ENCODE assay signal across 20 cellular contexts in the genomic region with DNA sequence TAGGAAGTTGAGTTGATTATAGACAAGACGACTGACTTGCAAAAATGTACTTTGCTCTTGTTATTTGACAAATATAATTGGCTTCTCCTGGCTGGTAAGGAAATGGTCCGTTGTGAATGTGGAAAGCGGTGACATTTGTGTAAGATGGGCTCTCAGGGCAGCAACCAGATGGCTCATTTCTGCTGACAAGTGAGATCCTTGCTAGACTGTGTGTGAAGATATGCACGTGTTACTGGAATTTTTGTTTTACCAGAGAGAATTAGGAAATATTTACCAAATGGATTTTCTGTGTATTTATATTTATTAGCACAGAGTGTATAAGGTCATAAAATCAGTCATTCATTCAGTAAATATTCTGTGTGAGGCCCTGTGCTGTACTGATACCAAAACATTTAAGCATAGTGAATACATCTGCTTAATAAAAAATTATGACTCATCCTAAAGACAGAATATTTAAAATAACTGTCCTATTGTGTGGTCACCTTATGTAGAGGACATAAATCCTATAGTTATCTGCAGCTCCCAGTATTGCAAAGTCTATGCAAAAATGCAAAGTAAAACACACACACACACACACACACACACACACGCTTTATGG.
A peak's percentile ranks its signal among the peaks of the same experiment; 100 is the strongest.
DNase-seq lines count a peak whose midpoint lies in the region; ATAC-seq and TF ChIP-seq lines count a peak whose summit lies in the region.
"Had no signal": no experiment of that assay in that cellular context is flagged by ENCODE, and none has a peak within 500 bp of the region (broad histone marks: within the 10 kb centered on the region; RNA-seq: fewer than 3 reads in every experiment).

No MANE protein-coding gene starts in this region.

- H3K9ac ChIP-seq in SK-N-SH (no peak overlapping the region), PC-3 (ENCODE audit: low read length) (no peak overlapping the region; the same call in 1 of the 2 replicates)

- H3K27ac ChIP-seq in SK-N-SH (ENCODE audit: low read depth in 2 of 2, low read length in 1 of 2) (no peak overlapping the region), PC-3 (ENCODE audit: low read length) (peak overlapping the region; percentile 72), sigmoid colon (peak overlapping the region in 3 of 4 donors; percentile 11 to 66 (median 59))
- H3K27ac ChIP-seq: ascending aorta had no signal

- H2AFZ ChIP-seq in SK-N-SH (ENCODE audit: low read depth) (no peak overlapping the region), PC-3 (ENCODE audit: low read length) (no peak overlapping the region)

- intact Hi-C loops in PC-3 (cut with micrococcal nuclease) = no loop called here
- intact Hi-C loops in sigmoid colon (cut with DNase I) = no loop called here

- POLR2A ChIA-PET in SK-N-SH (lab: Yijun Ruan, JAX) = no interaction called here
- POLR2A ChIA-PET in PC-3 (lab: Charles Lee; ENCODE audit: unreplicated experiment) = interaction anchor here (0.7 kb wide), 1 partner anchor 11 kb away, joined by 8 read pairs; no protein-coding TSS in a partner anchor

- H3K27me3 Mint-ChIP-seq in glutamatergic neuron (ENCODE audit: unreplicated experiment) = peaks cover under 1% of the 10 kb centered on the region
- no peaks in the 10 kb centered on the region for H3K27me3 Mint-ChIP-seq in activated T-cell treated with anti-CD3 and anti-CD28 coated beads, Interleukin-2, amount 50 U/mL, for 24 hours
- H3K27me3 Mint-ChIP-seq: CD4-positive, alpha-beta T cell had no signal

- ATAC-seq in SK-N-SH treated with all-trans-retinoic acid at 6 μM for 48 hours = peak; percentile 78
- ATAC-seq in PC-3 = peak; percentile 90
- ATAC-seq in stimulated activated naive CD8-positive, alpha-beta T cell treated with anti-CD3 and anti-CD28 coated beads, Interleukin-15, Interleukin-2, amounts not matched to agents 100 U/mL and 50 U/mL, for 24 hours = no peak
- ATAC-seq: natural killer cell, Panc1 had no signal

- WGBS in SK-N-SH (ENCODE audit: low lambda C conversion rate) = 37% methylated on average over 5 of the region's 5 CpGs
- 46 to 49% methylated on average over 5 of the region's 5 CpGs for WGBS in sigmoid colon, 2 donors

- H3K9me2 ChIP-seq in SK-N-SH (no peaks in the 10 kb centered on the region), PC-3 (replicated peaks; ENCODE audit: low read length) (no peaks in the 10 kb centered on the region)

- DNase-seq in SK-N-SH = no peak
- peak; percentile 68 for DNase-seq in PC-3
- no peak for DNase-seq in glutamatergic neuron
- DNase-seq in sigmoid colon = no peak
- DNase-seq in activated T-cell treated with anti-CD3 and anti-CD28 coated beads, Interleukin-2, amount 50 U/mL, for 24 hours = no peak
- no peak for DNase-seq in stimulated activated naive CD8-positive, alpha-beta T cell treated with anti-CD3 and anti-CD28 coated beads, Interleukin-15, Interleukin-2, amounts not matched to agents 100 U/mL and 50 U/mL, for 24 hours
- DNase-seq in activated CD8-positive, alpha-beta memory T cell treated with anti-CD3 and anti-CD28 coated beads for 24 hours = no peak
- DNase-seq: activated CD4-positive, CD25-positive, alpha-beta regulatory T cell; activated naive CD4-positive, alpha-beta T cell; CD4-positive, alpha-beta T cell; DND-41; esophagus squamous epithelium; natural killer cell; NCI-H1436 treated with DMSO at 0.1 percent for 48 hours; stimulated activated CD4-positive, alpha-beta T cell treated with anti-CD3 and anti-CD28 coated beads, Interleukin-4, amount 100 ng/mL, for 4 hours; trophoblast cell had no signal

- H3K36me3 Mint-ChIP-seq in glutamatergic neuron (ENCODE audit: unreplicated experiment) = no peaks in the 10 kb centered on the region
- no peaks in the 10 kb centered on the region for H3K36me3 Mint-ChIP-seq in activated T-cell treated with anti-CD3 and anti-CD28 coated beads, Interleukin-2, amount 50 U/mL, for 24 hours (ENCODE audit: low read depth)
- H3K36me3 Mint-ChIP-seq: natural killer cell had no signal

- H3K4me3 Mint-ChIP-seq in glutamatergic neuron (ENCODE audit: unreplicated experiment) = no peak overlapping the region
- no peak overlapping the region for H3K4me3 Mint-ChIP-seq in activated T-cell treated with anti-CD3 and anti-CD28 coated beads, Interleukin-2, amount 50 U/mL, for 24 hours
- H3K4me3 Mint-ChIP-seq: CD4-positive, alpha-beta T cell; natural killer cell had no signal

- CTCF ChIA-PET in SK-N-SH (lab: Yijun Ruan, JAX) (interaction anchor here (2.3 kb wide), 1 partner anchor 16 kb away, joined by 13 read pairs; no protein-coding TSS in a partner anchor), PC-3 (lab: Charles Lee) (interaction anchor here (0.6 to 1.3 kb wide), 2 partner anchors 75 to 218 kb away, joined by 3 to 10 read pairs; no protein-coding TSS in a partner anchor)

- no peaks in the 10 kb centered on the region for H3K79me2 ChIP-seq in SK-N-SH (ENCODE audit: insufficient read depth)
- no peaks in the 10 kb centered on the region for H3K79me2 ChIP-seq in PC-3 (ENCODE audit: low read length)

- no peak for TF ChIP-seq CTCF in SK-N-SH (IDR thresholded peaks at IDR 0.05)
- TF ChIP-seq CTCF in PC-3 (conservative IDR thresholded peaks at IDR 0.05; ENCODE audit: low read depth, low read length) = no peak
- TF ChIP-seq CTCF in glutamatergic neuron (IDR thresholded peaks at IDR 0.05; ENCODE audit: partially characterized antibody, unreplicated experiment) = no peak
- TF ChIP-seq CTCF in sigmoid colon (IDR thresholded peaks at IDR 0.05) = no peak

- peaks cover 32% of the 10 kb centered on the region for H3K4me1 Mint-ChIP-seq in glutamatergic neuron (ENCODE audit: low read depth, unreplicated experiment)
- peaks cover 17% of the 10 kb centered on the region for H3K4me1 Mint-ChIP-seq in activated T-cell treated with anti-CD3 and anti-CD28 coated beads, Interleukin-2, amount 50 U/mL, for 24 hours (ENCODE audit: low read depth)

- H3F3A ChIP-seq in SK-N-SH (replicated peaks; ENCODE audit: insufficient read depth) (no peaks in the 10 kb centered on the region), PC-3 (ENCODE audit: low read length, unreplicated experiment) (no peaks in the 10 kb centered on the region)

- peaks cover 0 to 14% of the 10 kb centered on the region in 2 experiments; a peak in 3 of 4 replicates for H3K4me1 ChIP-seq in SK-N-SH (ENCODE audit: control insufficient read depth in 1 of 2, insufficient read depth in 2 of 2, low read depth in 1 of 2, low read length in 1 of 2)
- H3K4me1 ChIP-seq in PC-3 (ENCODE audit: insufficient read depth, low read length) = peaks cover 42% of the 10 kb centered on the region
- peaks cover 0 to 26% (median 19%) of the 10 kb centered on the region in 4 donors for H3K4me1 ChIP-seq in sigmoid colon
- H3K4me1 ChIP-seq: ascending aorta had no signal

- TF ChIP-seq EP300 in SK-N-SH (IDR thresholded peaks at IDR 0.05; ENCODE audit: borderline replicate concordance in 1 of 2, low read depth in 1 of 2, low read length in 1 of 2) (no peak), sigmoid colon (IDR thresholded peaks at IDR 0.05) (no peak)

- TF ChIP-seq POLR2A in sigmoid colon (IDR thresholded peaks at IDR 0.05) = no peak

- no peaks in the 10 kb centered on the region; the same call in 1 of the 2 replicates for H3K27me3 ChIP-seq in SK-N-SH (ENCODE audit: insufficient read depth)
- H3K27me3 ChIP-seq in PC-3 (ENCODE audit: low read length) = no peaks in the 10 kb centered on the region
- H3K27me3 ChIP-seq in sigmoid colon = no peaks in the 10 kb centered on the region
- H3K27me3 ChIP-seq: ascending aorta, dorsolateral prefrontal cortex, esophagus squamous epithelium had no signal

- no peak overlapping the region for H3K4me2 ChIP-seq in SK-N-SH
- H3K4me2 ChIP-seq in PC-3 (ENCODE audit: low read length) = peak overlapping the region; percentile 70

- no peak overlapping the region for H3K4me3 ChIP-seq in SK-N-SH (ENCODE audit: low read depth in 2 of 2, low read length in 1 of 2)
- no peak overlapping the region for H3K4me3 ChIP-seq in PC-3 (ENCODE audit: low read length)
- H3K4me3 ChIP-seq in sigmoid colon = no peak overlapping the region
- H3K4me3 ChIP-seq: ascending aorta, esophagus squamous epithelium had no signal

- no peak for TF ChIP-seq RAD21 in SK-N-SH (IDR thresholded peaks at IDR 0.05; ENCODE audit: low read length)

- BruUV-seq in PC-3 (replicated peaks; lab: Mats Ljungman, UMichigan) = no TSS peak

- H3K9me3 Mint-ChIP-seq in glutamatergic neuron (ENCODE audit: unreplicated experiment) = peaks cover 3% of the 10 kb centered on the region
- no peaks in the 10 kb centered on the region for H3K9me3 Mint-ChIP-seq in activated T-cell treated with anti-CD3 and anti-CD28 coated beads, Interleukin-2, amount 50 U/mL, for 24 hours
- H3K9me3 Mint-ChIP-seq: CD4-positive, alpha-beta T cell; natural killer cell had no signal

- H3K9me3 ChIP-seq in SK-N-SH = no peaks in the 10 kb centered on the region
- no peaks in the 10 kb centered on the region for H3K9me3 ChIP-seq in PC-3 (ENCODE audit: low read length)
- H3K9me3 ChIP-seq in sigmoid colon = no peaks in the 10 kb centered on the region
- H3K9me3 ChIP-seq: ascending aorta, esophagus squamous epithelium had no signal

- peak overlapping the region; percentile 36 for H3K27ac Mint-ChIP-seq in glutamatergic neuron (ENCODE audit: unreplicated experiment)
- H3K27ac Mint-ChIP-seq in activated T-cell treated with anti-CD3 and anti-CD28 coated beads, Interleukin-2, amount 50 U/mL, for 24 hours = no peak overlapping the region
- H3K27ac Mint-ChIP-seq: CD4-positive, alpha-beta T cell; natural killer cell had no signal

- no peaks in the 10 kb centered on the region for H4K20me1 ChIP-seq in SK-N-SH (ENCODE audit: insufficient read depth)
- no peaks in the 10 kb centered on the region for H4K20me1 ChIP-seq in PC-3 (ENCODE audit: low read length)

- H3K36me3 ChIP-seq in SK-N-SH (replicated peaks in 1 of 2; ENCODE audit: control insufficient read depth in 1 of 2, insufficient read depth in 2 of 2, low read length in 1 of 2) (no peaks in the 10 kb centered on the region), PC-3 (ENCODE audit: low read depth, low read length) (no peaks in the 10 kb centered on the region), sigmoid colon (no peaks in the 10 kb centered on the region)
- H3K36me3 ChIP-seq: ascending aorta, esophagus squamous epithelium had no signal

TF ChIP-seq in SK-N-SH, 30 proteins besides CTCF, POLR2A, EP300 and RAD21 (continues in another document):
- TF ChIP-seq, protein P1, sequence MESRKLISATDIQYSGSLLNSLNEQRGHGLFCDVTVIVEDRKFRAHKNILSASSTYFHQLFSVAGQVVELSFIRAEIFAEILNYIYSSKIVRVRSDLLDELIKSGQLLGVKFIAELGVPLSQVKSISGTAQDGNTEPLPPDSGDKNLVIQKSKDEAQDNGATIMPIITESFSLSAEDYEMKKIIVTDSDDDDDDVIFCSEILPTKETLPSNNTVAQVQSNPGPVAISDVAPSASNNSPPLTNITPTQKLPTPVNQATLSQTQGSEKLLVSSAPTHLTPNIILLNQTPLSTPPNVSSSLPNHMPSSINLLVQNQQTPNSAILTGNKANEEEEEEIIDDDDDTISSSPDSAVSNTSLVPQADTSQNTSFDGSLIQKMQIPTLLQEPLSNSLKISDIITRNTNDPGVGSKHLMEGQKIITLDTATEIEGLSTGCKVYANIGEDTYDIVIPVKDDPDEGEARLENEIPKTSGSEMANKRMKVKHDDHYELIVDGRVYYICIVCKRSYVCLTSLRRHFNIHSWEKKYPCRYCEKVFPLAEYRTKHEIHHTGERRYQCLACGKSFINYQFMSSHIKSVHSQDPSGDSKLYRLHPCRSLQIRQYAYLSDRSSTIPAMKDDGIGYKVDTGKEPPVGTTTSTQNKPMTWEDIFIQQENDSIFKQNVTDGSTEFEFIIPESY (IDR thresholded peaks at IDR 0.05; ENCODE audit: borderline replicate concordance, low read depth) = no peak
- no peak for TF ChIP-seq RCOR1 (IDR thresholded peaks at IDR 0.05; ENCODE audit: low read length)

Comparison
In these comparisons a context has a peak if more than half of its experiments do, and no peak if none do; other contexts are left out.
1. H3K27ac ChIP-seq: peak in PC-3 (single experiment) and sigmoid colon (3 of 4); none in SK-N-SH (0 of 2).